Comparison of ENCODE assay signal across 8 cellular contexts in genomic region chr5:87267574-87268125, GRCh38. TPM values are rescaled to one million over a fixed set of nuclear protein-coding genes. Genes with fewer than 3 reads are reported as not detected.
A peak's percentile ranks its signal among the peaks of the same experiment; 100 is the strongest.
DNase-seq lines count a peak whose midpoint lies in the region; ATAC-seq and TF ChIP-seq lines count a peak whose summit lies in the region.

Gene RASA1, plus strand, starts transcription at chr5:87267883. Its CDS starts 569 bp downstream, at chr5:87268452.

- H3K4me1 ChIP-seq in upper lobe of left lung: peaks cover 14 to 30% (median 17%) of the 10 kb centered on the region in 4 donors

- no peaks in the 10 kb centered on the region for H3K9me3 ChIP-seq in upper lobe of left lung

- H3K27ac ChIP-seq in upper lobe of left lung: peak within 1 kb of the TSS; percentile 79 to 98 (median 94)

- TF ChIP-seq CTCF in upper lobe of left lung (IDR thresholded peaks at IDR 0.05): no peak

- H3K36me3 ChIP-seq in upper lobe of left lung: no peaks in the 10 kb centered on the region

- no peak for TF ChIP-seq EP300 in upper lobe of left lung (IDR thresholded peaks at IDR 0.05)

- peak in 3 of 4 donors; percentile 38 to 91 (median 81) for TF ChIP-seq POLR2A in upper lobe of left lung (IDR thresholded peaks at IDR 0.05)

- peak within 1 kb of the TSS; percentile 68 to 98 (median 85) for H3K4me3 ChIP-seq in upper lobe of left lung

- ATAC-seq in GM18498 (IDR thresholded peaks at IDR 0.05; ENCODE audit: unreplicated experiment) (peak; percentile 60), HG02885 (IDR thresholded peaks at IDR 0.05; ENCODE audit: poor library complexity, unreplicated experiment) (peak; percentile 61), left cardiac atrium (peak; percentile 97 to 98), upper lobe of left lung (ENCODE audit: low FRiP score in 2 of 2) (peak; percentile 98)

- peak; percentile 88 for DNase-seq in NCI-H1694 (lab: John Stamatoyannopoulos, UW)
- DNase-seq in amniotic epithelial cell (ENCODE audit: low read depth): peak; percentile 83
- peak; percentile 94 for DNase-seq in left cardiac atrium
- peak; percentile 98 for DNase-seq in posterior vena cava (ENCODE audit: low spot score)
- peak; percentile 96 to 99 for DNase-seq in upper lobe of left lung

- H3K27me3 ChIP-seq in upper lobe of left lung: no peaks in the 10 kb centered on the region

- 0 to 1% methylated on average over 33 to 42 of the region's 46 CpGs for WGBS in upper lobe of left lung, 2 donors

- intact Hi-C loops in T-helper 1 cell treated with Interleukin-12 subunit alpha and Interleukin-12 subunit beta and Interleukin-4 antibody, amounts not matched to agents 30 ng/mL and 1 ng/mL, for 36 hours (cut with micrococcal nuclease): loop anchor here (1.0 to 5.0 kb wide), 12 partner anchors 15 to 1000 kb away; partner anchors contain the start of genes CCNH, COX7C and TMEM161B
- intact Hi-C loops in left cardiac atrium (cut with DNase I): loop anchor here in 1 of 2 donors (10.0 kb wide), 1 partner anchor 107 kb away; no protein-coding TSS in a partner anchor
- intact Hi-C loops in posterior vena cava (cut with DNase I): no loop called here

RNA-seq across cellular contexts. Expression of gene RASA1, which starts in this region (rescaled TPM):
- total RNA-seq in T-helper 1 cell treated with Interleukin-12 subunit alpha and Interleukin-12 subunit beta and Interleukin-4 antibody, amounts not matched to agents 30 ng/mL and 1 ng/mL, for 36 hours: 19.3 and 19.6 TPM in 2 replicates
- total RNA-seq in left cardiac atrium (10 to 100 TPM; 17.6 to 19.8 TPM), posterior vena cava (10 to 100 TPM; 22.6 to 23.0 TPM), upper lobe of left lung (10 to 100 TPM; 29.2 to 43.9 (median 30.9) TPM)

Comparison
In these comparisons a context has a peak if more than half of its experiments do, and no peak if none do; other contexts are left out.
1. Peak in every context shown above with its lines: DNase-seq, ATAC-seq, H3K4me3 ChIP-seq and H3K27ac ChIP-seq.